In genomic region chr20:42093041-42093440, GRCh38 we compare ENCODE assay signal across 22 cellular contexts.
"Had no signal": no experiment of that assay in that cellular context is flagged by ENCODE, and none has a peak within 500 bp of the region (broad histone marks: within the 10 kb centered on the region; RNA-seq: fewer than 3 reads in every experiment).

No MANE protein-coding gene starts in this region.

- ATAC-seq: effector memory CD8-positive, alpha-beta T cell; esophagus mucosa; gastrocnemius medialis; left lung; lower lobe of right lung; mucosa of descending colon had no signal

- DNase-seq: colonic mucosa; cortex of kidney; effector CD8-positive, alpha-beta T cell; effector memory CD8-positive, alpha-beta T cell; endodermal cell; erythroblast; esophagus squamous epithelium; foreskin fibroblast; foreskin melanocyte; gastrocnemius medialis; glutamatergic neuron; heart right ventricle; hippocampal formation; left cardiac atrium; left lung; left ventricle myocardium superior; lower lobe of right lung; mesenchymal stem cell; mucosa of descending colon; naive B cell had no signal

- H3K36me3 ChIP-seq: colonic mucosa, esophagus squamous epithelium, gastrocnemius medialis, heart right ventricle, left lung, lower lobe of right lung had no signal

- H3K9me3 ChIP-seq: colonic mucosa, esophagus squamous epithelium, gastrocnemius medialis, heart right ventricle, left lung, lower lobe of right lung, mucosa of descending colon had no signal

- H3K4me3 ChIP-seq: colonic mucosa, esophagus squamous epithelium, gastrocnemius medialis, heart right ventricle, left lung, lower lobe of right lung, mucosa of descending colon had no signal

- H3K27me3 ChIP-seq: colonic mucosa, gastrocnemius medialis had no signal

- H3K27ac ChIP-seq: colonic mucosa, epithelial cell of prostate, esophagus squamous epithelium, gastrocnemius medialis, heart right ventricle, left lung, lower lobe of right lung had no signal

- H3K4me1 ChIP-seq: colonic mucosa, esophagus squamous epithelium, gastrocnemius medialis, left lung, lower lobe of right lung had no signal
